18 cellular contexts compared by ENCODE assay signal in the genomic region with DNA sequence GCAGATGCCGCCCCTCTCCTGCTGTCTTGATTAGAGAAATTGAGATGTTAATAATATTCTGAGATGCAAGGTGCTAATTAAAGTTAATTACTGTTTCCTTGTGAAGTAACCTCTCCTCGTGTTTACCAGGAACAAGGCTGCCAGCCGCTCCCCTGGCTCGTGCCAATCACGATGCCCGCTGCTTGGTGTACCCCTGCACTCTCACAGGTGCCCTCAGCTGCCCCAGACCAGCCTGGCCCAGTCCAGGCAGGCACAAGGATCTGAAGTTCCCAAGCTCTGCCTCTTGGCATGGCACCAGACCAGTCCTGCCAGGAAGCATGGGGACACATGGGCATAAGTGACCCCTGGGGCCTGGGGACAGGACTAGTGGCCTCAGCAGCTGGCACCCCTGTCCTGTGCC. TPM values are rescaled to one million over a fixed set of nuclear protein-coding genes. Genes with fewer than 3 reads are reported as not detected.
DNase-seq lines count a peak whose midpoint lies in the region; ATAC-seq and TF ChIP-seq lines count a peak whose summit lies in the region.
"Had no signal": no experiment of that assay in that cellular context is flagged by ENCODE, and none has a peak within 500 bp of the region (broad histone marks: within the 10 kb centered on the region; RNA-seq: fewer than 3 reads in every experiment).

No MANE protein-coding gene starts in this region.

- CTCF ChIA-PET in activated CD4-positive, alpha-beta memory T cell treated with anti-CD3 and anti-CD28 coated beads, Interleukin-2, amount 10 ng/mL, durations not matched to agents 7 days and 5 days (lab: Charles Lee): no interaction called here

- H3K4me3 Mint-ChIP-seq in activated CD4-positive, alpha-beta memory T cell treated with anti-CD3 and anti-CD28 coated beads, Interleukin-2, amount 10 ng/mL, durations not matched to agents 7 days and 5 days: no peak overlapping the region
- H3K4me3 Mint-ChIP-seq in neural progenitor cell: no peak overlapping the region
- H3K4me3 Mint-ChIP-seq: activated naive CD8-positive, alpha-beta T cell; central memory CD8-positive, alpha-beta T cell; stimulated activated memory B cell treated with anti-CD40 and anti-IgM and Interleukin-4, amounts not matched to agents 10 μg/mL and 1 μg/mL and 100 μg/mL, for 72 hours had no signal

- H3K79me2 ChIP-seq in neural progenitor cell (ENCODE audit: low read depth): no peaks in the 10 kb centered on the region

- WGBS in HUES64: 81% methylated on average over 6 of the region's 6 CpGs
- WGBS in stomach, 5 donors: 14 to 41% (median 27%) methylated on average over 6 of the region's 6 CpGs

- H3F3A ChIP-seq in neural progenitor cell (ENCODE audit: low read depth): peaks cover 52% of the 10 kb centered on the region

- no peaks in the 10 kb centered on the region for H3K9me3 Mint-ChIP-seq in activated CD4-positive, alpha-beta memory T cell treated with anti-CD3 and anti-CD28 coated beads, Interleukin-2, amount 10 ng/mL, durations not matched to agents 7 days and 5 days
- no peaks in the 10 kb centered on the region for H3K9me3 Mint-ChIP-seq in neural progenitor cell
- H3K9me3 Mint-ChIP-seq: central memory CD8-positive, alpha-beta T cell; stimulated activated memory B cell treated with anti-CD40 and anti-IgM and Interleukin-4, amounts not matched to agents 10 μg/mL and 1 μg/mL and 100 μg/mL, for 72 hours had no signal

- intact Hi-C loops in stomach (cut with DNase I; ENCODE audit: low total_unique reads): no loop called here

- H3K27ac Mint-ChIP-seq in activated CD4-positive, alpha-beta memory T cell treated with anti-CD3 and anti-CD28 coated beads, Interleukin-2, amount 10 ng/mL, durations not matched to agents 7 days and 5 days: no peak overlapping the region
- no peak overlapping the region for H3K27ac Mint-ChIP-seq in neural progenitor cell
- H3K27ac Mint-ChIP-seq: activated naive CD8-positive, alpha-beta T cell; stimulated activated memory B cell treated with anti-CD40 and anti-IgM and Interleukin-4, amounts not matched to agents 10 μg/mL and 1 μg/mL and 100 μg/mL, for 72 hours had no signal

- peaks cover 6% of the 10 kb centered on the region for H3K4me1 Mint-ChIP-seq in activated CD4-positive, alpha-beta memory T cell treated with anti-CD3 and anti-CD28 coated beads, Interleukin-2, amount 10 ng/mL, durations not matched to agents 7 days and 5 days
- peaks cover 62% of the 10 kb centered on the region for H3K4me1 Mint-ChIP-seq in neural progenitor cell
- H3K4me1 Mint-ChIP-seq: central memory CD8-positive, alpha-beta T cell had no signal

- H3K27ac ChIP-seq in HUES64 (ENCODE audit: low read depth, low read length): peak overlapping the region; percentile 56
- peak overlapping the region; percentile 92 for H3K27ac ChIP-seq in VCaP
- peak overlapping the region; percentile 75 to 91 (median 81) for H3K27ac ChIP-seq in stomach
- H3K27ac ChIP-seq in neural progenitor cell: no peak overlapping the region
- H3K27ac ChIP-seq: KMS-11 had no signal

- H4K20me1 ChIP-seq in neural progenitor cell (ENCODE audit: low read depth): no peaks in the 10 kb centered on the region

- TF ChIP-seq EP300 in stomach (IDR thresholded peaks at IDR 0.05): no peak

- peak; percentile 86 for DNase-seq in left lobe of liver (ENCODE audit: low spot score)
- peak; percentile 88 for DNase-seq in stomach
- no peak for DNase-seq in NCI-H1092 treated with DMSO at 0.1 percent for 48 hours (lab: John Stamatoyannopoulos, UW)
- DNase-seq in activated CD4-positive, alpha-beta memory T cell treated with anti-CD3 and anti-CD28 coated beads, Interleukin-2, amount 10 ng/mL, durations not matched to agents 7 days and 5 days: no peak
- no peak for DNase-seq in neural progenitor cell (ENCODE audit: low spot score)
- DNase-seq: activated CD4-positive, CD25-positive, alpha-beta regulatory T cell; activated CD8-positive, alpha-beta memory T cell treated with anti-CD3 and anti-CD28 coated beads, Interleukin-2, amount 50 U/mL, for 4 hours; GOT3; NCI-H2107; stimulated activated CD4-positive, alpha-beta T cell treated with anti-CD3 and anti-CD28 coated beads, Interleukin-4, amount 100 ng/mL, for 24 hours; SW 1271 had no signal

- ATAC-seq in left lobe of liver: peak; percentile 78
- ATAC-seq in HG03175 (IDR thresholded peaks at IDR 0.05; ENCODE audit: unreplicated experiment): no peak
- ATAC-seq: stimulated activated memory B cell treated with anti-CD40 and anti-IgM and Interleukin-4, amounts not matched to agents 10 μg/mL and 1 μg/mL and 100 μg/mL, for 72 hours had no signal

- H3K4me3 ChIP-seq in HUES64 (ENCODE audit: low read length): no peak overlapping the region
- H3K4me3 ChIP-seq in stomach: no peak overlapping the region
- H3K4me3 ChIP-seq in neural progenitor cell: no peak overlapping the region

- no peak overlapping the region for H2AFZ ChIP-seq in neural progenitor cell (replicated peaks)

- peaks cover 28% of the 10 kb centered on the region for H3K27me3 Mint-ChIP-seq in activated CD4-positive, alpha-beta memory T cell treated with anti-CD3 and anti-CD28 coated beads, Interleukin-2, amount 10 ng/mL, durations not matched to agents 7 days and 5 days
- peaks cover 3% of the 10 kb centered on the region for H3K27me3 Mint-ChIP-seq in neural progenitor cell (ENCODE audit: insufficient read depth, low read depth)

- TF ChIP-seq CTCF in VCaP (conservative IDR thresholded peaks at IDR 0.05) (no peak), stomach (IDR thresholded peaks at IDR 0.05) (no peak), neural progenitor cell (IDR thresholded peaks at IDR 0.05) (no peak)

- no peak overlapping the region for H3K4me2 ChIP-seq in neural progenitor cell
- H3K4me2 ChIP-seq: KMS-11 had no signal

- no peaks in the 10 kb centered on the region for H3K36me3 Mint-ChIP-seq in activated CD4-positive, alpha-beta memory T cell treated with anti-CD3 and anti-CD28 coated beads, Interleukin-2, amount 10 ng/mL, durations not matched to agents 7 days and 5 days (ENCODE audit: low read depth)
- H3K36me3 Mint-ChIP-seq in neural progenitor cell: no peaks in the 10 kb centered on the region
- H3K36me3 Mint-ChIP-seq: activated naive CD8-positive, alpha-beta T cell; stimulated activated memory B cell treated with anti-CD40 and anti-IgM and Interleukin-4, amounts not matched to agents 10 μg/mL and 1 μg/mL and 100 μg/mL, for 72 hours had no signal

- H3K4me1 ChIP-seq in HUES64 (ENCODE audit: insufficient read depth, low read length) (peaks cover 86% of the 10 kb centered on the region), stomach (peaks cover 57 to 77% (median 64%) of the 10 kb centered on the region in 4 donors), neural progenitor cell (peaks cover 81% of the 10 kb centered on the region)

- POLR2A ChIA-PET in activated CD4-positive, alpha-beta memory T cell treated with anti-CD3 and anti-CD28 coated beads, Interleukin-2, amount 10 ng/mL, durations not matched to agents 7 days and 5 days (lab: Charles Lee): no interaction called here

- no peaks in the 10 kb centered on the region for H3K36me3 ChIP-seq in HUES64 (ENCODE audit: insufficient read depth, low read length)
- no peaks in the 10 kb centered on the region for H3K36me3 ChIP-seq in stomach
- H3K36me3 ChIP-seq in neural progenitor cell: no peaks in the 10 kb centered on the region

- no peaks in the 10 kb centered on the region for H3K27me3 ChIP-seq in HUES64 (ENCODE audit: insufficient read depth, low read length)
- peaks cover 0 to 44% (median 0%) of the 10 kb centered on the region in 3 donors for H3K27me3 ChIP-seq in stomach
- no peaks in the 10 kb centered on the region for H3K27me3 ChIP-seq in neural progenitor cell

- no peak overlapping the region for H3K9ac ChIP-seq in HUES64 (ENCODE audit: low read depth, low read length)
- no peak overlapping the region for H3K9ac ChIP-seq in neural progenitor cell
- H3K9ac ChIP-seq: KMS-11 had no signal

- H3K9me3 ChIP-seq in HUES64 (ENCODE audit: insufficient read depth, low read depth, low read length) (no peaks in the 10 kb centered on the region), stomach (no peaks in the 10 kb centered on the region), neural progenitor cell (ENCODE audit: low read depth) (no peaks in the 10 kb centered on the region)

- no peak for TF ChIP-seq POLR2A in stomach (IDR thresholded peaks at IDR 0.05)

RNA-seq across cellular contexts. Expression of a gene that starts 36.4 kb away (rescaled TPM):
- polyA plus RNA-seq in HUES64 (2013, experiment 1 of 2): 72.2 TPM
- polyA plus RNA-seq in HUES64 (2013, experiment 2 of 2): 59.3 TPM
- total RNA-seq in left lobe of liver: 33.2 TPM
- 10 to 100 TPM; 35.3 to 96.9 (median 79.1) TPM for total RNA-seq in stomach
- polyA plus RNA-seq in stomach: 10 to 100 TPM in 2 of 3 donors, 1 to 10 TPM in 1; 8.7 to 20.9 (median 10.6) TPM
- total RNA-seq in activated CD4-positive, alpha-beta memory T cell treated with anti-CD3 and anti-CD28 coated beads, Interleukin-2, amount 10 ng/mL, durations not matched to agents 7 days and 5 days: not detected
- total RNA-seq in neural progenitor cell (ENCODE audit: low replicate concordance): 24.8 and 48.4 TPM in 2 replicates

Comparison
In these comparisons a context has a peak if more than half of its experiments do, and no peak if none do; other contexts are left out.
1. DNase-seq: peak in left lobe of liver (single experiment) and stomach (single experiment); none in NCI-H1092 treated with DMSO at 0.1 percent for 48 hours (single experiment), activated CD4-positive, alpha-beta memory T cell treated with anti-CD3 and anti-CD28 coated beads, Interleukin-2, amount 10 ng/mL, durations not matched to agents 7 days and 5 days (single experiment) and neural progenitor cell (single experiment).
2. RNA of a gene that starts 36.4 kb away (total RNA-seq): 35.3 to 96.9 TPM in stomach, 33.2 TPM in left lobe of liver (single experiment) and 24.8 to 48.4 TPM in neural progenitor cell; not detected in activated CD4-positive, alpha-beta memory T cell treated with anti-CD3 and anti-CD28 coated beads, Interleukin-2, amount 10 ng/mL, durations not matched to agents 7 days and 5 days; every median in the first group is over 10 times any median in the second.